ENCODE assay signal across 8 cellular contexts in the genomic region with DNA sequence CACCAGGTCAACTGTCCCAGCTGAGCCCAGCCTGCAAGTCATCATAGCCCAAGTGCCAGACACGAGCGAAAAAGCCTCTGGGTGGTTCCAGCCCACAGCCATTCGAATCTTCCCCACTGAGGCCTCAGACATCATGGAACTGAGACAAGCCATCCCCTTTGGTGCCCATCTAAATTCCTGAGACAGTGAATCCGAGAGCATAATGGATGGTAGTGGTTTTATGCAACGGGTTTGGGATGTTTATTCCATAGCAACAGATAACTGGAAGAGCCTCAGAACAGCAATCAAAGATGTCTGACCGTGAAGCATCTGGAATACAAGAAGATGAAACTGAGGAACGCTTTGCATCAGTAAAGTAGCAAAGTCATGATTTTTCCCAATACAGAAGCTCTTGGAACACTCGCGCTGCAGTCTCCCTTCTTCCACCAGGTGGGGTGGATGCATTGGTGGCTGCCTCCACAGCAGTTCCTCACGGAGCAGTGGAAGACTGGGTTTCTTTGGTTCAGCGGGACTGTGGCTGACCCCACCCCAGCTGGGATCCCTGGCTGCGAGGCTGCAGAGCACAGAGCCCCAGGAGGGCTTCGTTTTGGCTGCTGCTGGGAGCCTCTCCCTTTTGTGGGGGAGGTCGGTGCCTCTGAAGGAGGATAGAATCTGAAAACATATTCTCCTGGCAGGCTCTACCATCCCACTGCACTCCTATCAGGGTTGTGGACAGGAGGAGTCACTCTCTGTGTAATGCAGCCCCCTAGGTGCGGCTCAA. TPM values are rescaled to one million over a fixed set of nuclear protein-coding genes. Genes with fewer than 3 reads are reported as not detected.
DNase-seq lines count a peak whose midpoint lies in the region; ATAC-seq and TF ChIP-seq lines count a peak whose summit lies in the region.

No MANE protein-coding gene starts in this region.

- peak; percentile 99 for ATAC-seq in Panc1
- ATAC-seq in HG02852 (IDR thresholded peaks at IDR 0.05; ENCODE audit: unreplicated experiment) = no peak
- no peak for ATAC-seq in GM21367 (IDR thresholded peaks at IDR 0.05; ENCODE audit: unreplicated experiment)

- in situ Hi-C loops in Panc1 (cut with HindIII; ENCODE audit: low pct_unique_long_range_greater_than_20kb, low sequenced_read_pairs) = no loop called here

- H3K36me3 Mint-ChIP-seq in HFFc6 (ENCODE audit: low read depth) (no peaks in the 10 kb centered on the region), glutamatergic neuron (ENCODE audit: unreplicated experiment) (peaks cover 8% of the 10 kb centered on the region)

- H3K27me3 ChIP-seq in Panc1 (ENCODE audit: control insufficient read depth, insufficient read depth, low read length) = no peaks in the 10 kb centered on the region

- no peaks in the 10 kb centered on the region for H3K9me3 Mint-ChIP-seq in HFFc6
- H3K9me3 Mint-ChIP-seq in glutamatergic neuron (ENCODE audit: unreplicated experiment) = no peaks in the 10 kb centered on the region

- H3K27me3 Mint-ChIP-seq in HFFc6 (ENCODE audit: insufficient read depth) (peaks cover 3% of the 10 kb centered on the region), glutamatergic neuron (ENCODE audit: unreplicated experiment) (no peaks in the 10 kb centered on the region)

- CTCF ChIA-PET in Panc1 (lab: Charles Lee) = interaction anchor here (1.0 kb wide), 1 partner anchor 92 kb away, joined by 6 read pairs; no protein-coding TSS in a partner anchor

- peak overlapping the region; percentile 16; the same call in 1 of the 2 replicates for H3K27ac Mint-ChIP-seq in HFFc6
- no peak overlapping the region for H3K27ac Mint-ChIP-seq in glutamatergic neuron (ENCODE audit: unreplicated experiment)

- H3K27ac ChIP-seq in Panc1 (ENCODE audit: low read length) = no peak overlapping the region

- peaks cover 47% of the 10 kb centered on the region for H3K4me1 Mint-ChIP-seq in HFFc6 (ENCODE audit: low read depth)
- peaks cover 9% of the 10 kb centered on the region for H3K4me1 Mint-ChIP-seq in glutamatergic neuron (ENCODE audit: low read depth, unreplicated experiment)

- H3K9me3 ChIP-seq in Panc1 (ENCODE audit: control insufficient read depth, insufficient read depth, low read depth, low read length) = no peaks in the 10 kb centered on the region

- H3K4me1 ChIP-seq in Panc1 (ENCODE audit: control insufficient read depth, insufficient read depth, low read length) = peaks cover 5% of the 10 kb centered on the region

- H3K4me3 Mint-ChIP-seq in HFFc6 (peak overlapping the region; percentile 64; the same call in 1 of the 2 replicates), glutamatergic neuron (ENCODE audit: unreplicated experiment) (no peak overlapping the region)

- DNase-seq in COLO668 (lab: John Stamatoyannopoulos, UW; ENCODE audit: unreplicated experiment) (peak; percentile 47), HFFc6 (peak; percentile 50), Panc1 (ENCODE audit: low read depth, low spot score) (peak; percentile 41), glutamatergic neuron (peak; percentile 67), pons (ENCODE audit: low spot score) (peak; percentile 89)
- DNase-seq in activated naive CD4-positive, alpha-beta T cell treated with anti-CD3 and anti-CD28 coated beads, Interleukin-2, amount 50 U/mL, for 16 hours = peak; percentile 37

- peak overlapping the region; percentile 29 to 52 for H3K4me3 ChIP-seq in Panc1 (ENCODE audit: low read depth in 2 of 2, low read length in 2 of 2)

- H3K36me3 ChIP-seq in Panc1 (ENCODE audit: control insufficient read depth, insufficient read depth, low read length) = no peaks in the 10 kb centered on the region

- intact Hi-C loops in Panc1 (cut with micrococcal nuclease; ENCODE audit: unreplicated experiment) = loop anchor here (1.0 kb wide), 1 partner anchor 89 kb away; no protein-coding TSS in a partner anchor

- BruUV-seq in Panc1 (replicated peaks; lab: Mats Ljungman, UMichigan) = no TSS peak

- POLR2A ChIA-PET in Panc1 (lab: Charles Lee) = interaction anchor here (0.6 kb wide), 1 partner anchor 31 kb away, joined by 3 read pairs; no protein-coding TSS in a partner anchor

- TF ChIP-seq CTCF in HFFc6 (IDR thresholded peaks at IDR 0.05) = peak; percentile 84
- TF ChIP-seq CTCF in Panc1 (IDR thresholded peaks at IDR 0.05) = peak; percentile 92
- peak; percentile 64 for TF ChIP-seq CTCF in glutamatergic neuron (IDR thresholded peaks at IDR 0.05; ENCODE audit: partially characterized antibody, unreplicated experiment)

RNA-seq across cellular contexts. Expression of a gene that starts 26.4 kb away (rescaled TPM):
- total RNA-seq in HFFc6 (2021; fragmentation: NEBNext Ultra II Directional; extraction: Animal tissue kit (Norgen Biotek cat#: 25700)) = 10 to 100 TPM; 14.3 to 18.6 (median 16.6) TPM
- total RNA-seq in Panc1 (2021; ENCODE audit: unreplicated experiment) (40.0 TPM), glutamatergic neuron (ENCODE audit: unreplicated experiment) (5.7 TPM)
- polyA plus RNA-seq in Panc1 (2012; ENCODE audit: insufficient read length) = 21.0 TPM

Comparison
In these comparisons a context has a peak if more than half of its experiments do, and no peak if none do; other contexts are left out.
1. DNase-seq: peak in every context shown above with its lines; median percentile 89 in pons; 67 in glutamatergic neuron; 50 in HFFc6; 47 in COLO668; 41 in Panc1; 37 in activated naive CD4-positive, alpha-beta T cell treated with anti-CD3 and anti-CD28 coated beads, Interleukin-2, amount 50 U/mL, for 16 hours.